ENCODE assay signal across 19 cellular contexts in the genomic region with DNA sequence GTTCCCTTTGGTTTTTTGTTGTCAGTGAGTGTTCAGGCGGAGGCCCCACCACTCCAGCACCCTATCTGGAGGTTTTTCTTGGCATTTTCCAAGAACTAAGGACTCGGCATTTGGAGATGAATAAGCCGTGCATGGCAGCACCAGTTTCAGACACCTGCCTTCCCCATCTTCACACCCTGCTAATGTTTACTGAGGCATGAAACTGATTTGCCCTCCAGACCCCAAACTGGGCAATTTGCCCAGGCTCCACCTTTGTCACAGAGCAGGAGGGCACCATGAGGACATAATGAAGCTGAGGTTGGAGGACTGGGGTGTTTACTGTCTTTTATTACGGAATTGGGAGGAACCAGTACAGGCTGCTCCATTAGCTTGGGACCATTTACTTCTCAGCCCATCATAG.
DNase-seq lines count a peak whose midpoint lies in the region; ATAC-seq, FAIRE-seq and TF ChIP-seq lines count a peak whose summit lies in the region.
"Had no signal": no experiment of that assay in that cellular context is flagged by ENCODE, and none has a peak within 500 bp of the region (broad histone marks: within the 10 kb centered on the region; RNA-seq: fewer than 3 reads in every experiment).

No MANE protein-coding gene starts in this region.

- CTCF ChIA-PET in naive thymus-derived CD4-positive, alpha-beta T cell (lab: Charles Lee) = interaction anchor here (0.6 to 1.4 kb wide), 2 partner anchors 10 to 23 kb away, joined by 3 to 5 read pairs; no protein-coding TSS in a partner anchor

- TF ChIP-seq CTCF in heart left ventricle (IDR thresholded peaks at IDR 0.05) = no peak

- WGBS in heart left ventricle, 4 donors = 82 to 95% (median 95%) methylated on average over 4 of the region's 4 CpGs

- H3K9me3 Mint-ChIP-seq in naive thymus-derived CD4-positive, alpha-beta T cell = no peaks in the 10 kb centered on the region
- H3K9me3 Mint-ChIP-seq: activated CD4-positive, alpha-beta T cell treated with anti-CD3 and anti-CD28 coated beads, Interleukin-2, amount 10 ng/mL, durations not matched to agents 7 days and 5 days; activated naive CD4-positive, alpha-beta T cell treated with anti-CD3 and anti-CD28 coated beads, Interleukin-2, amount 10 ng/mL, durations not matched to agents 7 days and 5 days had no signal

- peak overlapping the region in 2 of 9 donors; percentile 21 to 51 for H3K27ac Mint-ChIP-seq in naive thymus-derived CD4-positive, alpha-beta T cell
- H3K27ac Mint-ChIP-seq: activated CD4-positive, alpha-beta T cell treated with anti-CD3 and anti-CD28 coated beads, Interleukin-2, amount 10 ng/mL, durations not matched to agents 7 days and 5 days; activated naive CD4-positive, alpha-beta T cell treated with anti-CD3 and anti-CD28 coated beads, Interleukin-2, amount 10 ng/mL, durations not matched to agents 7 days and 5 days had no signal

- peaks cover 0 to 4% (median 0%) of the 10 kb centered on the region in 5 donors for H3K36me3 Mint-ChIP-seq in naive thymus-derived CD4-positive, alpha-beta T cell
- H3K36me3 Mint-ChIP-seq: activated naive CD4-positive, alpha-beta T cell treated with anti-CD3 and anti-CD28 coated beads, Interleukin-2, amount 10 ng/mL, durations not matched to agents 7 days and 5 days had no signal

- no peak overlapping the region for H3K4me3 Mint-ChIP-seq in naive thymus-derived CD4-positive, alpha-beta T cell
- H3K4me3 Mint-ChIP-seq: activated CD4-positive, alpha-beta T cell treated with anti-CD3 and anti-CD28 coated beads, Interleukin-2, amount 10 ng/mL, durations not matched to agents 7 days and 5 days; activated naive CD4-positive, alpha-beta T cell treated with anti-CD3 and anti-CD28 coated beads, Interleukin-2, amount 10 ng/mL, durations not matched to agents 7 days and 5 days had no signal

- no peak overlapping the region for H3K4me3 ChIP-seq in heart left ventricle
- no peak overlapping the region for H3K4me3 ChIP-seq in naive thymus-derived CD4-positive, alpha-beta T cell (ENCODE audit: low read length)
- H3K4me3 ChIP-seq: coronary artery, pancreas, tibial nerve had no signal

- FAIRE-seq in GM12892 (lab: Jason Lieb, UNC) = peak; percentile 21
- FAIRE-seq: H1, pancreas had no signal

- no peak overlapping the region for H3K27ac ChIP-seq in heart left ventricle
- H3K27ac ChIP-seq in naive thymus-derived CD4-positive, alpha-beta T cell (ENCODE audit: low read depth, low read length) = no peak overlapping the region
- H3K27ac ChIP-seq: coronary artery, pancreas, tibial nerve had no signal

- ATAC-seq in heart left ventricle (no peak), GM19463 (IDR thresholded peaks at IDR 0.05; ENCODE audit: unreplicated experiment) (no peak)
- no peak for ATAC-seq in naive thymus-derived CD4-positive, alpha-beta T cell
- ATAC-seq: left ventricle myocardium superior, Panc1, pancreas had no signal

- H3K4me1 ChIP-seq in heart left ventricle = peaks cover 0 to 22% (median 0%) of the 10 kb centered on the region in 12 donors
- no peaks in the 10 kb centered on the region for H3K4me1 ChIP-seq in naive thymus-derived CD4-positive, alpha-beta T cell (ENCODE audit: control insufficient read depth in 2 of 2, insufficient read depth in 2 of 2, low read length in 2 of 2)
- H3K4me1 ChIP-seq: pancreas had no signal

- H3K27me3 Mint-ChIP-seq in naive thymus-derived CD4-positive, alpha-beta T cell = peaks cover 0 to 3% (median 0%) of the 10 kb centered on the region in 5 donors
- H3K27me3 Mint-ChIP-seq: activated CD4-positive, alpha-beta T cell treated with anti-CD3 and anti-CD28 coated beads, Interleukin-2, amount 10 ng/mL, durations not matched to agents 7 days and 5 days had no signal

- peaks cover 14 to 33% (median 19%) of the 10 kb centered on the region in 7 donors for H3K4me1 Mint-ChIP-seq in naive thymus-derived CD4-positive, alpha-beta T cell

- DNase-seq in GM12892 (ENCODE audit: insufficient read length) (no peak), NCI-H1105 (lab: John Stamatoyannopoulos, UW) (peak; percentile 92), NCI-H345 treated with DMSO at 0.1 percent for 48 hours (lab: John Stamatoyannopoulos, UW; ENCODE audit: unreplicated experiment) (peak; percentile 94), retina (peak; percentile 44), heart left ventricle (no peak)
- DNase-seq in naive thymus-derived CD4-positive, alpha-beta T cell = no peak
- DNase-seq: activated CD4-positive, alpha-beta T cell treated with anti-CD3 and anti-CD28 coated beads, Interleukin-2, amount 10 ng/mL, durations not matched to agents 7 days and 5 days; activated naive CD4-positive, alpha-beta T cell treated with anti-CD3 and anti-CD28 coated beads, Interleukin-2, amount 10 ng/mL, durations not matched to agents 7 days and 5 days; activated T-cell treated with anti-CD3 and anti-CD28 coated beads, Interleukin-2, amount 50 U/mL, for 1 hour; C1 segment of cervical spinal cord; foreskin melanocyte; left ventricle myocardium superior; NCI-H82; pancreas had no signal

- TF ChIP-seq POLR2A in GM12892 (IDR thresholded peaks at IDR 0.05; ENCODE audit: low read depth, low read length) (no peak), heart left ventricle (IDR thresholded peaks at IDR 0.05) (no peak)

- H3K36me3 ChIP-seq in heart left ventricle = no peaks in the 10 kb centered on the region
- no peaks in the 10 kb centered on the region for H3K36me3 ChIP-seq in naive thymus-derived CD4-positive, alpha-beta T cell (ENCODE audit: control insufficient read depth in 2 of 3, insufficient read depth in 3 of 3, low read length in 3 of 3)
- H3K36me3 ChIP-seq: pancreas, tibial nerve had no signal

- intact Hi-C loops in heart left ventricle (cut with DNase I) = no loop called here
- intact Hi-C loops in naive thymus-derived CD4-positive, alpha-beta T cell (cut with micrococcal nuclease) = no loop called here

- POLR2A ChIA-PET in naive thymus-derived CD4-positive, alpha-beta T cell (lab: Charles Lee) = interaction anchor here (0.8 to 1.3 kb wide), 3 partner anchors 17 to 19 kb away, joined by 3 to 8 read pairs (median 3); no protein-coding TSS in a partner anchor

- no peaks in the 10 kb centered on the region for H3K27me3 ChIP-seq in heart left ventricle
- H3K27me3 ChIP-seq in naive thymus-derived CD4-positive, alpha-beta T cell (ENCODE audit: control insufficient read depth in 2 of 2, insufficient read depth in 2 of 2, low read length in 2 of 2) = no peaks in the 10 kb centered on the region
- H3K27me3 ChIP-seq: pancreas, tibial nerve had no signal

- H3K9me3 ChIP-seq in heart left ventricle = no peaks in the 10 kb centered on the region
- H3K9me3 ChIP-seq in naive thymus-derived CD4-positive, alpha-beta T cell (ENCODE audit: control insufficient read depth in 2 of 3, low read length in 3 of 3) = no peaks in the 10 kb centered on the region
- H3K9me3 ChIP-seq: pancreas, tibial nerve had no signal

Comparison
In these comparisons a context has a peak if more than half of its experiments do, and no peak if none do; other contexts are left out.
1. DNase-seq: peak in NCI-H1105 (single experiment), NCI-H345 treated with DMSO at 0.1 percent for 48 hours (single experiment) and retina (single experiment); none in GM12892 (single experiment), heart left ventricle (0 of 5) and naive thymus-derived CD4-positive, alpha-beta T cell (0 of 9).